ENCODE assay signal across 7 cellular contexts in genomic region chr1:179586107-179586823, GRCh38. TPM values are rescaled to one million over a fixed set of nuclear protein-coding genes. Genes with fewer than 3 reads are reported as not detected.
DNase-seq lines count a peak whose midpoint lies in the region; ATAC-seq, FAIRE-seq and TF ChIP-seq lines count a peak whose summit lies in the region.

No MANE protein-coding gene starts in this region.

- no TSS peak for BruUV-seq in endothelial cell of umbilical vein (replicated peaks; lab: Mats Ljungman, UMichigan)

- no peaks in the 10 kb centered on the region for H4K20me1 ChIP-seq in endothelial cell of umbilical vein (replicated peaks; ENCODE audit: control insufficient read depth, extremely low read depth, insufficient read depth, low read length)

- POLR2A ChIA-PET in endothelial cell of umbilical vein (lab: Charles Lee), result no interaction called here

- no peak for TF ChIP-seq POLR2A in endothelial cell of umbilical vein (IDR thresholded peaks at IDR 0.05; ENCODE audit: low read depth, low read length)

- H3K4me2 ChIP-seq in endothelial cell of umbilical vein (ENCODE audit: insufficient read depth, low read length), result no peak overlapping the region

- H3K4me3 ChIP-seq in H7 (ENCODE audit: insufficient read depth, low read depth, low read length) (peak overlapping the region; percentile 38), endothelial cell of umbilical vein (replicated peaks in 1 of 3; ENCODE audit: insufficient read depth in 1 of 3, low read depth in 1 of 3, low read length in 3 of 3) (peak overlapping the region in 1 of 3 experiments; percentile 19)

- H3K9me1 ChIP-seq in endothelial cell of umbilical vein (replicated peaks; ENCODE audit: control insufficient read depth, extremely low read depth, insufficient read depth, low read length), result no peaks in the 10 kb centered on the region

- ATAC-seq in HG02970 (IDR thresholded peaks at IDR 0.05; ENCODE audit: low FRiP score, unreplicated experiment), result no peak

- H3K79me2 ChIP-seq in endothelial cell of umbilical vein (ENCODE audit: control insufficient read depth, insufficient read depth, low read length), result no peaks in the 10 kb centered on the region

- no peak for FAIRE-seq in endothelial cell of umbilical vein (lab: Jason Lieb, UNC)

- peak overlapping the region; percentile 43 for H2AFZ ChIP-seq in endothelial cell of umbilical vein (ENCODE audit: low read depth, low read length)

- intact Hi-C loops in endothelial cell of umbilical vein (cut with micrococcal nuclease), result no loop called here

- H3K36me3 ChIP-seq in H7 (replicated peaks; ENCODE audit: control insufficient read depth, insufficient read depth, low read length) (no peaks in the 10 kb centered on the region), endothelial cell of umbilical vein (ENCODE audit: control insufficient read depth in 2 of 2, extremely low read depth in 1 of 2, insufficient read depth in 2 of 2, low read length in 2 of 2) (no peaks in the 10 kb centered on the region)

- H3K27me3 ChIP-seq in H7 (ENCODE audit: control insufficient read depth, insufficient read depth, low read length) (peaks cover 10% of the 10 kb centered on the region), endothelial cell of umbilical vein (ENCODE audit: control insufficient read depth in 2 of 2, insufficient read depth in 2 of 2, low read length in 2 of 2) (peaks cover 17 to 27% of the 10 kb centered on the region in 2 experiments)

- peak; percentile 38 to 55 for TF ChIP-seq CTCF in endothelial cell of umbilical vein (IDR thresholded peaks at IDR 0.05; ENCODE audit: extremely low read depth in 1 of 2, insufficient read depth in 1 of 2, low read depth in 1 of 2, low read length in 2 of 2)

- no peaks in the 10 kb centered on the region for H3K9me3 ChIP-seq in endothelial cell of umbilical vein (replicated peaks; ENCODE audit: control insufficient read depth, insufficient read depth, low read length)

- DNase-seq in H7 (peak; percentile 87), NCI-H526 (lab: John Stamatoyannopoulos, UW) (peak; percentile 86 to 98), endothelial cell of umbilical vein (ENCODE audit: low read depth, low spot score) (peak; percentile 32), middle frontal gyrus (ENCODE audit: extremely low spot score, low spot score) (peak; percentile 31), SKM-1 (lab: John Stamatoyannopoulos, UW; ENCODE audit: unreplicated experiment) (no peak), LoVo (ENCODE audit: low spot score) (no peak)

- H3K9ac ChIP-seq in endothelial cell of umbilical vein (replicated peaks; ENCODE audit: extremely low read depth, insufficient read depth, low read length), result no peak overlapping the region

- no peaks in the 10 kb centered on the region for H3K4me1 ChIP-seq in endothelial cell of umbilical vein (ENCODE audit: control insufficient read depth, extremely low read depth, insufficient read depth, low read length)

- CTCF ChIA-PET in endothelial cell of umbilical vein (lab: Charles Lee), result interaction anchor here (1.1 to 1.7 kb wide), 3 partner anchors 8 to 593 kb away, joined by 3 to 7 read pairs (median 4); no protein-coding TSS in a partner anchor

- dilution Hi-C loops in endothelial cell of umbilical vein (cut with MboI; ENCODE audit: extremely low pct_ligation_motif_present, low sequenced_read_pairs), result no loop called here

- no peak overlapping the region for H3K27ac ChIP-seq in endothelial cell of umbilical vein (ENCODE audit: insufficient read depth, low read depth, low read length)

TF ChIP-seq in endothelial cell of umbilical vein, 7 proteins besides CTCF, POLR2A, EP300 and RAD21:
- no peak for TF ChIP-seq FOS (IDR thresholded peaks at IDR 0.05; ENCODE audit: borderline replicate concordance, insufficient read depth, low read length)
- TF ChIP-seq EZH2 (IDR thresholded peaks at IDR 0.05; ENCODE audit: borderline replicate concordance, low read depth, low read length, severe bottlenecking), result peak; percentile 19
- TF ChIP-seq GATA2 (IDR thresholded peaks at IDR 0.05; ENCODE audit: insufficient read depth, insufficient read length, low read depth, low read length), result no peak

RNA-seq across cellular contexts. Expression of gene TDRD5, which starts 5.4 kb away (rescaled TPM):
- total RNA-seq in H7 (2014; rRNA removed; shearing (Covaris generic)), result 0.11 and 0.28 TPM in 2 replicates
- not detected in 2 replicates for total RNA-seq in endothelial cell of umbilical vein
- not detected in 2 replicates for polyA plus RNA-seq in endothelial cell of umbilical vein
- polyA plus RNA-seq in endothelial cell of umbilical vein (2011; cell fraction: cytosol; rRNA removed), result not detected in 2 replicates
- polyA plus RNA-seq in endothelial cell of umbilical vein (2011; cell fraction: nucleus; rRNA removed), result not detected in 2 replicates
- not detected in 2 replicates for polyA plus RNA-seq in endothelial cell of umbilical vein (2012)
- not detected in 2 replicates for polyA minus RNA-seq in endothelial cell of umbilical vein
- polyA minus RNA-seq in endothelial cell of umbilical vein (2011; cell fraction: cytosol; rRNA and poly(A)+ RNA removed), result not detected
- polyA minus RNA-seq in endothelial cell of umbilical vein (2011; cell fraction: nucleus; rRNA and poly(A)+ RNA removed), result not detected in 2 replicates

RNA-seq across cellular contexts. Expression of gene NPHS2, which starts 10.5 kb away (rescaled TPM):
- not detected in 2 replicates for total RNA-seq in H7 (2014; rRNA removed; shearing (Covaris generic))
- total RNA-seq in endothelial cell of umbilical vein, result not detected in 2 replicates
- polyA plus RNA-seq in endothelial cell of umbilical vein, result not detected in 2 replicates
- not detected in 2 replicates for polyA plus RNA-seq in endothelial cell of umbilical vein (2011; cell fraction: cytosol; rRNA removed)
- not detected in 2 replicates for polyA plus RNA-seq in endothelial cell of umbilical vein (2011; cell fraction: nucleus; rRNA removed)
- not detected in 2 replicates for polyA plus RNA-seq in endothelial cell of umbilical vein (2012)
- not detected in 2 replicates for polyA minus RNA-seq in endothelial cell of umbilical vein
- not detected for polyA minus RNA-seq in endothelial cell of umbilical vein (2011; cell fraction: cytosol; rRNA and poly(A)+ RNA removed)
- polyA minus RNA-seq in endothelial cell of umbilical vein (2011; cell fraction: nucleus; rRNA and poly(A)+ RNA removed), result not detected in 2 replicates

Comparison
In these comparisons a context has a peak if more than half of its experiments do, and no peak if none do; other contexts are left out.
1. DNase-seq: peak in H7 (single experiment), NCI-H526 (2 of 2), endothelial cell of umbilical vein (single experiment) and middle frontal gyrus (single experiment); none in SKM-1 (single experiment) and LoVo (single experiment).